Comparison of ENCODE assay signal across 1 cellular context in genomic region chr12:81034926-81035325, GRCh38.
TF ChIP-seq lines count a peak whose summit lies in the region.

No MANE protein-coding gene starts in this region.

TF ChIP-seq in HepG2, 621 proteins besides CTCF, POLR2A, EP300 and RAD21 (continued from another document):
- TF ChIP-seq ZNF784 (CRISPR knock-in tag; IDR thresholded peaks at IDR 0.05; ENCODE audit: borderline replicate concordance) (no peak), ZNF367 (CRISPR knock-in tag; IDR thresholded peaks at IDR 0.05; ENCODE audit: borderline replicate concordance) (no peak), E2F1 (CRISPR knock-in tag; IDR thresholded peaks at IDR 0.05) (no peak), PAXIP1 (CRISPR knock-in tag; conservative IDR thresholded peaks at IDR 0.05) (peak; percentile 43; the same call in 1 of the 2 replicates), SIN3B (IDR thresholded peaks at IDR 0.05; ENCODE audit: low read length) (no peak), ZNF605 (CRISPR knock-in tag; IDR thresholded peaks at IDR 0.05) (no peak), NR2F6 (IDR thresholded peaks at IDR 0.05) (peak; percentile 61), NR2F6 (CRISPR knock-in tag; IDR thresholded peaks at IDR 0.05) (no peak), NFE2L1 (CRISPR knock-in tag; IDR thresholded peaks at IDR 0.05; ENCODE audit: borderline replicate concordance) (no peak), SCMH1 (CRISPR knock-in tag; IDR thresholded peaks at IDR 0.05; ENCODE audit: borderline replicate concordance) (no peak), ZNF776 (CRISPR knock-in tag; IDR thresholded peaks at IDR 0.05) (no peak), TFE3 (CRISPR knock-in tag; IDR thresholded peaks at IDR 0.05) (no peak), GATAD2A (CRISPR knock-in tag; IDR thresholded peaks at IDR 0.05) (peak; percentile 33; the same call in 1 of the 2 replicates), PATZ1 (CRISPR knock-in tag; IDR thresholded peaks at IDR 0.05) (no peak), SAP130 (CRISPR knock-in tag; IDR thresholded peaks at IDR 0.05; ENCODE audit: low read depth) (no peak), RBM39 (IDR thresholded peaks at IDR 0.05; ENCODE audit: low read depth, low read length, poor library complexity, severe bottlenecking) (no peak), NR2F2 (IDR thresholded peaks at IDR 0.05; ENCODE audit: borderline replicate concordance, low read depth) (no peak), ASH2L (IDR thresholded peaks at IDR 0.05; ENCODE audit: insufficient read length, low read depth, low read length) (no peak), ZNF280B (CRISPR knock-in tag; IDR thresholded peaks at IDR 0.05; ENCODE audit: borderline replicate concordance) (no peak), ZNF333 (CRISPR knock-in tag; IDR thresholded peaks at IDR 0.05; ENCODE audit: borderline replicate concordance) (no peak), ARHGAP35 (CRISPR knock-in tag; IDR thresholded peaks at IDR 0.05; ENCODE audit: borderline replicate concordance) (no peak), HNF4A (CRISPR knock-in tag; IDR thresholded peaks at IDR 0.05) (peak; percentile 74), ZNF644 (CRISPR knock-in tag; IDR thresholded peaks at IDR 0.05; ENCODE audit: low read depth) (peak; percentile 65), ONECUT2 (CRISPR knock-in tag; IDR thresholded peaks at IDR 0.05) (no peak), NCOA5 (CRISPR knock-in tag; IDR thresholded peaks at IDR 0.05) (no peak), ZNF598 (CRISPR knock-in tag; IDR thresholded peaks at IDR 0.05; ENCODE audit: borderline replicate concordance) (no peak), SOX13 (IDR thresholded peaks at IDR 0.05) (no peak), SOX13 (CRISPR knock-in tag; conservative IDR thresholded peaks at IDR 0.05 in 1 of 2, IDR thresholded peaks at IDR 0.05 in 1 of 2) (peak in 1 of 2 experiments; percentile 50; a peak in 2 of 4 replicates), ZNF660 (CRISPR knock-in tag; IDR thresholded peaks at IDR 0.05; ENCODE audit: borderline replicate concordance, low read depth) (no peak), SNAI1 (CRISPR knock-in tag; IDR thresholded peaks at IDR 0.05; ENCODE audit: borderline replicate concordance) (no peak), TBL1XR1 (IDR thresholded peaks at IDR 0.05; ENCODE audit: borderline replicate concordance, low read length, partially characterized antibody) (no peak), RFX1 (IDR thresholded peaks at IDR 0.05) (no peak), GMEB2 (CRISPR knock-in tag; IDR thresholded peaks at IDR 0.05; ENCODE audit: low read depth) (no peak), RXRB (CRISPR knock-in tag; IDR thresholded peaks at IDR 0.05; ENCODE audit: borderline replicate concordance) (0 out of 2 replicates have a peak, but pooled peaks have one; percentile 15), PHF8 (CRISPR knock-in tag; IDR thresholded peaks at IDR 0.05) (no peak), SALL1 (CRISPR knock-in tag; IDR thresholded peaks at IDR 0.05) (no peak; the same call in 1 of the 2 replicates), GABPB1 (CRISPR knock-in tag; IDR thresholded peaks at IDR 0.05) (no peak), ZNF639 (CRISPR knock-in tag; conservative IDR thresholded peaks at IDR 0.05) (no peak), ARID5B (CRISPR knock-in tag; IDR thresholded peaks at IDR 0.05) (peak; percentile 39; the same call in 1 of the 2 replicates), POGZ (CRISPR knock-in tag; IDR thresholded peaks at IDR 0.05) (peak; percentile 33; the same call in 1 of the 2 replicates), GFI1 (CRISPR knock-in tag; IDR thresholded peaks at IDR 0.05; ENCODE audit: borderline replicate concordance) (no peak), RBAK (CRISPR knock-in tag; IDR thresholded peaks at IDR 0.05) (no peak), NFIC (IDR thresholded peaks at IDR 0.05; ENCODE audit: low read length) (no peak), ZNF740 (CRISPR knock-in tag; IDR thresholded peaks at IDR 0.05) (no peak)
TF ChIP-seq in HepG2: peak in this region for 13.
